ENCODE assay signal across 28 cellular contexts in the genomic region with DNA sequence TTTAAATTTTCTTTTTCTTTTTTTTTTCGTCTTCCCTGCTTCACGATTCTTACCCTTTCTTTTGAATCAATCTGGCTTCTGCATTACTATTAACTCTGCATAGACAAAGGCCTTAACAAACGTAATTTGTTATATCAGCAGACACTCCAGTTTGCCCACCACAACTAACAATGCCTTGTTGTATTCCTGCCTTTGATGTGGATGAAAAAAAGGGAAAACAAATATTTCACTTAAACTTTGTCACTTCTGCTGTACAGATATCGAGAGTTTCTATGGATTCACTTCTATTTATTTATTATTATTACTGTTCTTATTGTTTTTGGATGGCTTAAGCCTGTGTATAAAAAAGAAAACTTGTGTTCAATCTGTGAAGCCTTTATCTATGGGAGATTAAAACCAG.
"Had no signal": no experiment of that assay in that cellular context is flagged by ENCODE, and none has a peak within 500 bp of the region (broad histone marks: within the 10 kb centered on the region; RNA-seq: fewer than 3 reads in every experiment).

No MANE protein-coding gene starts in this region.

- H3K4me3 ChIP-seq: stomach, suprapubic skin, thoracic aorta, thyroid gland, tibial artery, tibial nerve, transverse colon, upper lobe of left lung, upper lobe of right lung, uterus, vagina had no signal

- H3K9me3 ChIP-seq: stomach, suprapubic skin, testis, thoracic aorta, thyroid gland, tibial artery, tibial nerve, transverse colon, upper lobe of left lung, upper lobe of right lung, uterus, vagina had no signal

- H3K4me1 ChIP-seq: stomach, suprapubic skin, testis, thyroid gland, tibial artery, transverse colon, upper lobe of left lung, upper lobe of right lung, uterus, vagina had no signal

- H3K36me3 ChIP-seq: stomach, suprapubic skin, thoracic aorta, thyroid gland, tibial artery, tibial nerve, transverse colon, upper lobe of left lung, upper lobe of right lung, uterus, vagina had no signal

- H3K27me3 ChIP-seq: stomach, suprapubic skin, testis, thyroid gland, tibial artery, tibial nerve, transverse colon, upper lobe of left lung, upper lobe of right lung, uterus, vagina had no signal

- H3K4me3 Mint-ChIP-seq: stimulated activated effector memory CD8-positive, alpha-beta T cell treated with anti-CD3 and anti-CD28 coated beads, Interleukin-12 subunit alpha, Interleukin-12 subunit beta, amount 100 ng/mL, for 72 hours; stimulated activated memory B cell treated with anti-CD40 and anti-IgM and Interleukin-4, amounts not matched to agents 10 μg/mL and 1 μg/mL and 100 μg/mL, for 72 hours; stimulated activated naive B cell treated with anti-CD40 and anti-IgM and Interleukin-4, amounts not matched to agents 10 μg/mL and 1 μg/mL and 100 μg/mL, for 72 hours; stimulated activated naive CD8-positive, alpha-beta T cell treated with anti-CD3 and anti-CD28 coated beads, Interleukin-15, amount 100 ng/mL, for 72 hours; stimulated activated naive CD8-positive, alpha-beta T cell treated with anti-CD3 and anti-CD28 coated beads, Interleukin-15, Interleukin-2, amounts not matched to agents 100 ng/mL and 50 ng/mL, for 24 hours; type B pancreatic cell had no signal

- H3K27me3 Mint-ChIP-seq: stimulated activated memory B cell treated with anti-CD40 and anti-IgM and Interleukin-4, amounts not matched to agents 10 μg/mL and 1 μg/mL and 100 μg/mL, for 72 hours; stimulated activated naive B cell treated with anti-CD40 and anti-IgM and Interleukin-4, amounts not matched to agents 10 μg/mL and 1 μg/mL and 100 μg/mL, for 72 hours; type B pancreatic cell had no signal

- H3K9me3 Mint-ChIP-seq: stimulated activated effector memory CD8-positive, alpha-beta T cell treated with anti-CD3 and anti-CD28 coated beads, Interleukin-12 subunit alpha, Interleukin-12 subunit beta, amount 100 ng/mL, for 72 hours; stimulated activated memory B cell treated with anti-CD40 and anti-IgM and Interleukin-4, amounts not matched to agents 10 μg/mL and 1 μg/mL and 100 μg/mL, for 72 hours; stimulated activated naive B cell treated with anti-CD40 and anti-IgM and Interleukin-4, amounts not matched to agents 10 μg/mL and 1 μg/mL and 100 μg/mL, for 72 hours; stimulated activated naive CD8-positive, alpha-beta T cell treated with anti-CD3 and anti-CD28 coated beads, Interleukin-15, Interleukin-2, amounts not matched to agents 100 ng/mL and 50 ng/mL, for 24 hours; type B pancreatic cell had no signal

- H3K4me1 Mint-ChIP-seq: stimulated activated effector memory CD8-positive, alpha-beta T cell treated with anti-CD3 and anti-CD28 coated beads, Interleukin-12 subunit alpha, Interleukin-12 subunit beta, amount 100 ng/mL, for 72 hours; stimulated activated memory B cell treated with anti-CD40 and anti-IgM and Interleukin-4, amounts not matched to agents 10 μg/mL and 1 μg/mL and 100 μg/mL, for 72 hours; stimulated activated naive B cell treated with anti-CD40 and anti-IgM and Interleukin-4, amounts not matched to agents 10 μg/mL and 1 μg/mL and 100 μg/mL, for 72 hours; stimulated activated naive CD8-positive, alpha-beta T cell treated with anti-CD3 and anti-CD28 coated beads, Interleukin-15, amount 100 ng/mL, for 72 hours had no signal

- H3K27ac Mint-ChIP-seq: stimulated activated effector memory CD8-positive, alpha-beta T cell treated with anti-CD3 and anti-CD28 coated beads, Interleukin-12 subunit alpha, Interleukin-12 subunit beta, amount 100 ng/mL, for 72 hours; stimulated activated memory B cell treated with anti-CD40 and anti-IgM and Interleukin-4, amounts not matched to agents 10 μg/mL and 1 μg/mL and 100 μg/mL, for 72 hours; stimulated activated naive B cell treated with anti-CD40 and anti-IgM and Interleukin-4, amounts not matched to agents 10 μg/mL and 1 μg/mL and 100 μg/mL, for 72 hours; stimulated activated naive CD8-positive, alpha-beta T cell treated with anti-CD3 and anti-CD28 coated beads, Interleukin-15, amount 100 ng/mL, for 72 hours; stimulated activated naive CD8-positive, alpha-beta T cell treated with anti-CD3 and anti-CD28 coated beads, Interleukin-15, Interleukin-2, amounts not matched to agents 100 ng/mL and 50 ng/mL, for 24 hours; type B pancreatic cell had no signal

- H3K36me3 Mint-ChIP-seq: stimulated activated effector memory CD8-positive, alpha-beta T cell treated with anti-CD3 and anti-CD28 coated beads, Interleukin-12 subunit alpha, Interleukin-12 subunit beta, amount 100 ng/mL, for 72 hours; stimulated activated memory B cell treated with anti-CD40 and anti-IgM and Interleukin-4, amounts not matched to agents 10 μg/mL and 1 μg/mL and 100 μg/mL, for 72 hours; stimulated activated naive B cell treated with anti-CD40 and anti-IgM and Interleukin-4, amounts not matched to agents 10 μg/mL and 1 μg/mL and 100 μg/mL, for 72 hours had no signal

- DNase-seq: stimulated activated CD4-positive, alpha-beta T cell treated with anti-CD3 and anti-CD28 coated beads, Interleukin-2, amount 100 ng/mL, for 48 hours; stimulated activated CD4-positive, alpha-beta T cell treated with anti-CD3 and anti-CD28 coated beads, Interleukin-4, amount 100 ng/mL, for 1 hour; stimulated activated CD4-positive, alpha-beta T cell treated with anti-CD3 and anti-CD28 coated beads, Interleukin-4, amount 100 ng/mL, for 24 hours; stimulated activated CD4-positive, alpha-beta T cell treated with anti-CD3 and anti-CD28 coated beads, Interleukin-4, amount 100 ng/mL, for 4 hours; stimulated activated CD8-positive, alpha-beta memory T cell treated with anti-CD3 and anti-CD28 coated beads, Interleukin-4, amount 100 ng/mL, for 48 hours; stimulated activated naive B cell treated with anti-CD40 and anti-IgM and Interleukin-4, amounts not matched to agents 10 μg/mL and 1 μg/mL and 100 μg/mL, for 72 hours; stimulated activated naive CD4-positive, alpha-beta T cell; stimulated activated naive CD4-positive, alpha-beta T cell treated with Interleukin-2 at 50 U/mL for 16 hours; stimulated activated naive CD8-positive, alpha-beta T cell treated with anti-CD3 and anti-CD28 coated beads, Interleukin-15, amount 100 ng/mL, for 72 hours; stimulated activated naive CD8-positive, alpha-beta T cell treated with anti-CD3 and anti-CD28 coated beads, Interleukin-15, Interleukin-2, amounts not matched to agents 100 U/mL and 50 U/mL, for 24 hours; stomach; substantia nigra; testis; thyroid gland; tibial artery; transverse colon; trophoblast cell; upper lobe of right lung; uterus had no signal

- ATAC-seq: stimulated activated effector memory CD8-positive, alpha-beta T cell treated with anti-CD3 and anti-CD28 coated beads, Interleukin-12 subunit alpha, Interleukin-12 subunit beta, amount 100 ng/mL, for 72 hours; stimulated activated memory B cell treated with anti-CD40 and anti-IgM and Interleukin-4, amounts not matched to agents 10 μg/mL and 1 μg/mL and 100 μg/mL, for 72 hours; stimulated activated naive B cell treated with anti-CD40 and anti-IgM and Interleukin-4, amounts not matched to agents 10 μg/mL and 1 μg/mL and 100 μg/mL, for 72 hours; stimulated activated naive CD8-positive, alpha-beta T cell treated with anti-CD3 and anti-CD28 coated beads, Interleukin-15, amount 100 ng/mL, for 72 hours; stimulated activated naive CD8-positive, alpha-beta T cell treated with anti-CD3 and anti-CD28 coated beads, Interleukin-15, Interleukin-2, amounts not matched to agents 100 U/mL and 50 U/mL, for 24 hours; upper lobe of right lung had no signal

- H3K27ac ChIP-seq: stomach, suprapubic skin, testis, thoracic aorta, thyroid gland, tibial artery, transverse colon, upper lobe of left lung, upper lobe of right lung, uterus, vagina had no signal
